8 cellular contexts compared by ENCODE assay signal in the genomic region with DNA sequence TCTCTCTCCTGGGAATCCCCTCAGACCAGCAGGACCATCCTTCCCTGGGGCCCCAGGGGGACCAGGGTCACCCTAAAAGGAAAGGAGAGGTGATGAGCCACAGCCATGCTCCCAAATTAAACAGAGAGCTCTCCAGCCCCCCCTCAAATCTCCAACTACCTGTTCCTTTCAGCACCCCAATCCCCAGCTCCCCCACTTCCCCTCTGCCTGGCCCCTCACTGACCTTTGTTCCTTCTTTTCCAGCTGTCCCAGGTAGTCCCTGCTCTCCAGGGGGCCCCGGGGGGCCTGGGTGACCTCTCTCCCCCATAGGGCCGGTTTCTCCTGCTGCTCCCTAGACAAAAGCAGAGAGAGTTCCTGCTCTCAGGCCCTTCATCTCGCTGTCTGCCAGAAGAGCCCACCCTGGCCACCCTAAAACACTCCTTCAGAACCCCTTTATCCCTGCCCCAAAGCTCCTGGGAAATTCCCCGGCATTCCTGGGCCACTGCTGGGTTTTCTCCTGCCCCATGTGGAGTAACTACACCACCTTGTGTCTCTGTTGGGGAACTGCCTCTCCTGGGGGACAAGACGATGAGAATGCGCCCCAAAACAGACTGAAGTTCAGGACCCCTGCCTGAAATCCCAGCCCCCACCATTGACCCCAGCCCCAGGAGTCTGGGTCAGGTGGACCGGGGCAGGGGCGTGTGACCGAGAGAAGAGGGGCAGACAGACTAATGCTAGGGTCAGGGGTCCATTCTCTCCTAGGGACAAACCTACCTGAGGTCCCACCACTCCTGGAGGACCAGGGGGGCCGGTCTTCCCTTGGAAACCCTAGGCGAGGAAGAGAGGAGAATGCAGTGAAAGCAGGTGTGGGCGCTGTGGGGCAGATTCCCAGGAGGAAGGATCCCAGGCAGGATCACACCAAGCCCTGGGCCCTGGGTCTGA. TPM values are rescaled to one million over a fixed set of nuclear protein-coding genes. Genes with fewer than 3 reads are reported as not detected.
DNase-seq lines count a peak whose midpoint lies in the region; ATAC-seq and TF ChIP-seq lines count a peak whose summit lies in the region.

No MANE protein-coding gene starts in this region.

- H3K4me2 ChIP-seq in MM.1S (ENCODE audit: low read depth, low read length) (no peak overlapping the region), osteoblast (ENCODE audit: insufficient read depth, low read length) (no peak overlapping the region)

- DNase-seq in GM06990 (ENCODE audit: extremely low read depth, insufficient read length) (no peak), MM.1S (no peak), dorsolateral prefrontal cortex (peak in 1 of 10 donors; percentile 39), osteoblast (ENCODE audit: insufficient read length, low spot score, missing footprints) (peak; percentile 99), NCI-H510A (lab: John Stamatoyannopoulos, UW) (no peak), NK-92 (lab: John Stamatoyannopoulos, UW; ENCODE audit: unreplicated experiment) (no peak)

- TF ChIP-seq CTCF in GM06990 (IDR thresholded peaks at IDR 0.05; ENCODE audit: insufficient read depth, low read length, poor library complexity, severe bottlenecking) (peak; percentile 79), MM.1S (IDR thresholded peaks at IDR 0.05; ENCODE audit: low read length) (peak; percentile 60), dorsolateral prefrontal cortex (IDR thresholded peaks at IDR 0.05 in 54 of 56, conservative IDR thresholded peaks at IDR 0.05 in 2 of 56; ENCODE audit: low read depth in 1 of 56, partially characterized antibody in 56 of 56) (peak in 30 of 56 donors; percentile 8 to 43 (median 24)), osteoblast (IDR thresholded peaks at IDR 0.05; ENCODE audit: extremely low read depth, low read depth, low read length) (peak; percentile 79)

- H4K20me1 ChIP-seq in MM.1S (ENCODE audit: insufficient read depth, low read length) (no peaks in the 10 kb centered on the region), osteoblast (ENCODE audit: insufficient read depth, low read length) (no peaks in the 10 kb centered on the region)

- no peaks in the 10 kb centered on the region for H3K79me2 ChIP-seq in MM.1S (ENCODE audit: low read length)
- H3K79me2 ChIP-seq in osteoblast (ENCODE audit: insufficient read depth, low read length) = no peaks in the 10 kb centered on the region

- H3K36me3 ChIP-seq in GM06990 (ENCODE audit: control insufficient read depth, insufficient read depth, low read length) (no peaks in the 10 kb centered on the region), MM.1S (replicated peaks; ENCODE audit: insufficient read depth, low read length) (no peaks in the 10 kb centered on the region), osteoblast (ENCODE audit: insufficient read depth, low read length) (no peaks in the 10 kb centered on the region)

- no peaks in the 10 kb centered on the region for H3F3A ChIP-seq in MM.1S (ENCODE audit: insufficient read depth, low read length)

- no peak for ATAC-seq in HG02798 (IDR thresholded peaks at IDR 0.05; ENCODE audit: poor library complexity, unreplicated experiment)
- ATAC-seq in HG02981 (IDR thresholded peaks at IDR 0.05; ENCODE audit: unreplicated experiment) = no peak

- H3K4me3 ChIP-seq in GM06990 (replicated peaks; ENCODE audit: low read depth, low read length) (no peak overlapping the region), MM.1S (ENCODE audit: low read length) (no peak overlapping the region), dorsolateral prefrontal cortex (no peak overlapping the region), osteoblast (ENCODE audit: insufficient read depth, low read length) (no peak overlapping the region)

- H3K27me3 ChIP-seq in GM06990 (replicated peaks; ENCODE audit: control insufficient read depth, insufficient read depth, low read length) (no peaks in the 10 kb centered on the region; the same call in none of the 2 replicates), MM.1S (replicated peaks; ENCODE audit: insufficient read depth, low read length) (peaks cover 41% of the 10 kb centered on the region), dorsolateral prefrontal cortex (no peaks in the 10 kb centered on the region), osteoblast (ENCODE audit: insufficient read depth, low read length) (no peaks in the 10 kb centered on the region)

- H3K9ac ChIP-seq in MM.1S (ENCODE audit: low read length) = no peak overlapping the region

- no peaks in the 10 kb centered on the region for H3K9me3 ChIP-seq in MM.1S (replicated peaks; ENCODE audit: insufficient read depth, low read length)
- H3K9me3 ChIP-seq in osteoblast (ENCODE audit: low read depth, low read length) = no peaks in the 10 kb centered on the region

- intact Hi-C loops in dorsolateral prefrontal cortex (cut with DNase I) = no loop called here

- H3K4me1 ChIP-seq in MM.1S (ENCODE audit: low read length) (no peaks in the 10 kb centered on the region), osteoblast (ENCODE audit: insufficient read depth, low read length) (no peaks in the 10 kb centered on the region)

- H3K27ac ChIP-seq in MM.1S (ENCODE audit: low read length) (no peak overlapping the region), dorsolateral prefrontal cortex (no peak overlapping the region), osteoblast (ENCODE audit: low read depth, low read length) (no peak overlapping the region)

- H3K9me2 ChIP-seq in MM.1S (replicated peaks; ENCODE audit: insufficient read depth, low read length) = no peaks in the 10 kb centered on the region

- H2AFZ ChIP-seq in MM.1S (ENCODE audit: low read length) (no peak overlapping the region), osteoblast (ENCODE audit: low read length) (no peak overlapping the region)

RNA-seq across cellular contexts. Expression of a gene that starts 19.7 kb away (rescaled TPM):
- total RNA-seq in dorsolateral prefrontal cortex (10 to 100 TPM in 31 of 120 experiments, 1 to 10 TPM in 89; 3.6 to 21.1 (median 8.3) TPM), osteoblast (1.8 TPM in 2 replicates)

RNA-seq across cellular contexts. Expression of a gene that starts 27.9 kb away (rescaled TPM):
- total RNA-seq in dorsolateral prefrontal cortex = 10 to 100 TPM; 47.2 to 81.0 (median 62.9) TPM
- total RNA-seq in osteoblast = 19.2 and 20.9 TPM in 2 replicates

RNA-seq across cellular contexts. Expression of a gene that starts 28.1 kb away (rescaled TPM):
- total RNA-seq in dorsolateral prefrontal cortex = 10 to 100 TPM; 23.7 to 48.3 (median 35.6) TPM
- 108 and 109 TPM in 2 replicates for total RNA-seq in osteoblast

RNA-seq across cellular contexts. Expression of a gene that starts 31.9 kb away (rescaled TPM):
- total RNA-seq in dorsolateral prefrontal cortex (10 to 100 TPM in 2 of 120 experiments, 1 to 10 TPM in 118; 2.0 to 15.0 (median 5.2) TPM), osteoblast (2.7 and 3.3 TPM in 2 replicates)

RNA-seq across cellular contexts. Expression of a gene that starts 35.7 kb away (rescaled TPM):
- total RNA-seq in dorsolateral prefrontal cortex = 10 to 100 TPM; 36.6 to 62.1 (median 48.0) TPM
- 34.0 and 34.2 TPM in 2 replicates for total RNA-seq in osteoblast

Comparison
In these comparisons a context has a peak if more than half of its experiments do, and no peak if none do; other contexts are left out.
1. CTCF ChIP-seq: peak in every context shown above with its lines; median percentile 79 in GM06990; 79 in osteoblast; 60 in MM.1S; 24 in dorsolateral prefrontal cortex.